Comparison of ENCODE assay signal across 26 cellular contexts in genomic region chrX:38970074-38970473, GRCh38.
DNase-seq lines count a peak whose midpoint lies in the region; ATAC-seq, FAIRE-seq and TF ChIP-seq lines count a peak whose summit lies in the region.
"Had no signal": no experiment of that assay in that cellular context is flagged by ENCODE, and none has a peak within 500 bp of the region (broad histone marks: within the 10 kb centered on the region; RNA-seq: fewer than 3 reads in every experiment).

No MANE protein-coding gene starts in this region.

- whole genome bisulfite sequencing in smooth muscle cell (ENCODE audit: low lambda C conversion rate): 92% methylated on average over 1 of the region's 1 CpG

- H3K27me3 ChIP-seq in smooth muscle cell (ENCODE audit: low read depth): no peaks in the 10 kb centered on the region
- H3K27me3 ChIP-seq in gastrocnemius medialis: no peaks in the 10 kb centered on the region
- H3K27me3 ChIP-seq in Peyer's patch: no peaks in the 10 kb centered on the region
- H3K27me3 ChIP-seq: BE2C, body of pancreas, right lobe of liver, testis had no signal

- peak; percentile 76 for FAIRE-seq in GM18507 (lab: Jason Lieb, UNC)
- FAIRE-seq: endothelial cell of umbilical vein, G401.6 had no signal

- H3K4me2 ChIP-seq in smooth muscle cell: no peak overlapping the region
- H3K4me2 ChIP-seq: GM23338 had no signal

- no peak overlapping the region for H2AFZ ChIP-seq in smooth muscle cell (ENCODE audit: low read depth)
- H2AFZ ChIP-seq: GM23338 had no signal

- H3K9ac ChIP-seq in smooth muscle cell (ENCODE audit: low read depth): no peak overlapping the region

- no peaks in the 10 kb centered on the region for H4K20me1 ChIP-seq in smooth muscle cell (ENCODE audit: low read depth)

- peak; percentile 78 for ATAC-seq in HG02759 (IDR thresholded peaks at IDR 0.05; ENCODE audit: unreplicated experiment)
- ATAC-seq in HG03354 (IDR thresholded peaks at IDR 0.05; ENCODE audit: poor library complexity, severe bottlenecking, unreplicated experiment): peak; percentile 80
- no peak for ATAC-seq in gastrocnemius medialis
- ATAC-seq: body of pancreas, GM23338, right lobe of liver had no signal

- DNase-seq in GM18507 (ENCODE audit: extremely low spot score, insufficient read length, low read depth): no peak
- DNase-seq in GM19240 (ENCODE audit: insufficient read length, low spot score): peak; percentile 14
- no peak for DNase-seq in smooth muscle cell (lab: John Stamatoyannopoulos, UW; ENCODE audit: unreplicated experiment)
- no peak for DNase-seq in gastrocnemius medialis
- no peak for DNase-seq in Peyer's patch
- DNase-seq in NCI-H1092 (lab: John Stamatoyannopoulos, UW): no peak
- DNase-seq: activated CD4-positive, alpha-beta T cell treated with anti-CD3 and anti-CD28 coated beads for 4 hours; activated T-cell treated with anti-CD3 and anti-CD28 coated beads, Interleukin-2, amount 50 U/mL, for 4 hours; BE2C; body of pancreas; cerebellar nuclear complex; glutamatergic neuron; kidney glomerular epithelial cell; NCI-H187; NCI-H69; right lobe of liver; stimulated activated CD4-positive, alpha-beta T cell treated with anti-CD3 and anti-CD28 coated beads, Interleukin-4, amount 100 ng/mL, for 4 hours; stimulated activated naive CD4-positive, alpha-beta T cell; testis had no signal

- H3K4me1 ChIP-seq in smooth muscle cell (ENCODE audit: low read depth) (no peaks in the 10 kb centered on the region), gastrocnemius medialis (no peaks in the 10 kb centered on the region), Peyer's patch (no peaks in the 10 kb centered on the region)
- H3K4me1 ChIP-seq: BE2C, body of pancreas, right lobe of liver, testis had no signal

- H3K27ac ChIP-seq in smooth muscle cell (ENCODE audit: low read depth) (no peak overlapping the region), gastrocnemius medialis (no peak overlapping the region), Peyer's patch (no peak overlapping the region)
- H3K27ac ChIP-seq: body of pancreas, right lobe of liver, RWPE1, testis had no signal

- H3K9me3 ChIP-seq in smooth muscle cell (replicated peaks; ENCODE audit: low read depth) (no peaks in the 10 kb centered on the region), gastrocnemius medialis (no peaks in the 10 kb centered on the region), Peyer's patch (no peaks in the 10 kb centered on the region)
- H3K9me3 ChIP-seq: BE2C, body of pancreas, right lobe of liver, testis had no signal

- intact Hi-C loops in gastrocnemius medialis (cut with DNase I; ENCODE audit: low total_unique reads): no loop called here

- in situ Hi-C loops in gastrocnemius medialis (cut with MboI; ENCODE audit: low sequenced_read_pairs in 4 of 4): no loop called here

- TF ChIP-seq POLR2A in gastrocnemius medialis (IDR thresholded peaks at IDR 0.05): no peak
- TF ChIP-seq POLR2A in Peyer's patch (IDR thresholded peaks at IDR 0.05): no peak

- no peaks in the 10 kb centered on the region for H3F3A ChIP-seq in smooth muscle cell (ENCODE audit: low read depth)

- TF ChIP-seq CTCF in smooth muscle cell (IDR thresholded peaks at IDR 0.05; ENCODE audit: borderline replicate concordance, insufficient read depth, poor library complexity, severe bottlenecking) (no peak), gastrocnemius medialis (IDR thresholded peaks at IDR 0.05 in 4 of 5, conservative IDR thresholded peaks at IDR 0.05 in 1 of 5) (no peak), Peyer's patch (IDR thresholded peaks at IDR 0.05) (no peak)

- no peaks in the 10 kb centered on the region for H3K36me3 ChIP-seq in smooth muscle cell (ENCODE audit: low read depth)
- H3K36me3 ChIP-seq in gastrocnemius medialis: no peaks in the 10 kb centered on the region
- H3K36me3 ChIP-seq in Peyer's patch: no peaks in the 10 kb centered on the region
- H3K36me3 ChIP-seq: BE2C, right lobe of liver had no signal

- H3K79me2 ChIP-seq in smooth muscle cell (ENCODE audit: low read depth): no peaks in the 10 kb centered on the region

- H3K4me3 ChIP-seq in smooth muscle cell: no peak overlapping the region
- no peak overlapping the region for H3K4me3 ChIP-seq in gastrocnemius medialis
- no peak overlapping the region for H3K4me3 ChIP-seq in Peyer's patch
- H3K4me3 ChIP-seq: body of pancreas, GM23338, lung, right lobe of liver, testis had no signal

Comparison
In these comparisons a context has a peak if more than half of its experiments do, and no peak if none do; other contexts are left out.
1. ATAC-seq: peak in HG02759 (single experiment) and HG03354 (single experiment); none in gastrocnemius medialis (0 of 2).